8 cellular contexts compared by ENCODE assay signal in genomic region chr12:104064031-104064841, GRCh38. TPM values are rescaled to one million over a fixed set of nuclear protein-coding genes. Genes with fewer than 3 reads are reported as not detected.
DNase-seq lines count a peak whose midpoint lies in the region; ATAC-seq lines count a peak whose summit lies in the region.

Gene HCFC2, plus strand, starts transcription at chr12:104064531. Its CDS starts 30 bp downstream, at chr12:104064561.

- peak; percentile 85 for ATAC-seq in GM19468 (IDR thresholded peaks at IDR 0.05; ENCODE audit: extremely low read depth, unreplicated experiment)

- peak; percentile 97 for DNase-seq in COLO668 (lab: John Stamatoyannopoulos, UW; ENCODE audit: unreplicated experiment)
- peak; percentile 65 for DNase-seq in HS-5 (ENCODE audit: low read depth)
- DNase-seq in NOMO-1 (lab: John Stamatoyannopoulos, UW; ENCODE audit: unreplicated experiment in 2 of 2), result peak; percentile 62 to 82
- DNase-seq in activated CD8-positive, alpha-beta memory T cell treated with anti-CD3 and anti-CD28 coated beads for 48 hours (ENCODE audit: low read depth in 2 of 3, low spot score in 2 of 3), result peak; percentile 59 to 84 (median 70)
- peak; percentile 93 for DNase-seq in midbrain (lab: John Stamatoyannopoulos, UW)
- DNase-seq in stimulated activated CD8-positive, alpha-beta memory T cell treated with anti-CD3 and anti-CD28 coated beads, Interleukin-15, amount 100 ng/mL, for 48 hours (ENCODE audit: low read depth in 2 of 2), result peak; percentile 87

- in situ Hi-C loops in endometrial microvascular endothelial cells (cut with HindIII; ENCODE audit: inconsistent ontology term, low pct_unique_long_range_greater_than_20kb, low sequenced_read_pairs), result no loop called here

RNA-seq across cellular contexts. Expression of gene HCFC2, which starts in this region (rescaled TPM):
- total RNA-seq in endometrial microvascular endothelial cells (ENCODE audit: inconsistent ontology term), result 17.2 TPM

Comparison
In these comparisons a context has a peak if more than half of its experiments do, and no peak if none do; other contexts are left out.
1. Peak in every context shown above with its lines: DNase-seq and ATAC-seq.